In the genomic region with DNA sequence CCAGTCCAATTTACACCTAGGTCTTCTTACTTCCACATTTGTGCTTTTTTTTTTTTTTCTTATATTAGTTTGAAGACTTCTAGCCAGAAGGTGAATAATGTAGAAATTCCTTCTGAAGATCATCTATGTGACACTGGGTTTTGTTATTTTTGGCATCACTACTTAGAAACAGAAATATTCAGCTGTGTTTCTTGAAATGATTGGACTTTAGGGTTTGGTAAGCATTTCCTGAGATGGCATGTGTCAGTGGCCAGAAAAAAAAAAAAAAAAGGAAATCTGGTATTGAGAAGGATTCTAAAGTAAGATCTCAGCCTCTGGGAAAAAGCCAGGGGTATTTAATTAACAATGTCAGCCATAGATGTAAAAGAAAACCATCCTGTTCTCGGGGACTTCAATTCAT, we compare ENCODE assay signal across 1 cellular context.
TF ChIP-seq lines count a peak whose summit lies in the region.

No MANE protein-coding gene starts in this region.

TF ChIP-seq in SK-N-SH, 30 proteins besides CTCF, POLR2A, EP300 and RAD21 (continued from another document):
- TF ChIP-seq, protein P1, sequence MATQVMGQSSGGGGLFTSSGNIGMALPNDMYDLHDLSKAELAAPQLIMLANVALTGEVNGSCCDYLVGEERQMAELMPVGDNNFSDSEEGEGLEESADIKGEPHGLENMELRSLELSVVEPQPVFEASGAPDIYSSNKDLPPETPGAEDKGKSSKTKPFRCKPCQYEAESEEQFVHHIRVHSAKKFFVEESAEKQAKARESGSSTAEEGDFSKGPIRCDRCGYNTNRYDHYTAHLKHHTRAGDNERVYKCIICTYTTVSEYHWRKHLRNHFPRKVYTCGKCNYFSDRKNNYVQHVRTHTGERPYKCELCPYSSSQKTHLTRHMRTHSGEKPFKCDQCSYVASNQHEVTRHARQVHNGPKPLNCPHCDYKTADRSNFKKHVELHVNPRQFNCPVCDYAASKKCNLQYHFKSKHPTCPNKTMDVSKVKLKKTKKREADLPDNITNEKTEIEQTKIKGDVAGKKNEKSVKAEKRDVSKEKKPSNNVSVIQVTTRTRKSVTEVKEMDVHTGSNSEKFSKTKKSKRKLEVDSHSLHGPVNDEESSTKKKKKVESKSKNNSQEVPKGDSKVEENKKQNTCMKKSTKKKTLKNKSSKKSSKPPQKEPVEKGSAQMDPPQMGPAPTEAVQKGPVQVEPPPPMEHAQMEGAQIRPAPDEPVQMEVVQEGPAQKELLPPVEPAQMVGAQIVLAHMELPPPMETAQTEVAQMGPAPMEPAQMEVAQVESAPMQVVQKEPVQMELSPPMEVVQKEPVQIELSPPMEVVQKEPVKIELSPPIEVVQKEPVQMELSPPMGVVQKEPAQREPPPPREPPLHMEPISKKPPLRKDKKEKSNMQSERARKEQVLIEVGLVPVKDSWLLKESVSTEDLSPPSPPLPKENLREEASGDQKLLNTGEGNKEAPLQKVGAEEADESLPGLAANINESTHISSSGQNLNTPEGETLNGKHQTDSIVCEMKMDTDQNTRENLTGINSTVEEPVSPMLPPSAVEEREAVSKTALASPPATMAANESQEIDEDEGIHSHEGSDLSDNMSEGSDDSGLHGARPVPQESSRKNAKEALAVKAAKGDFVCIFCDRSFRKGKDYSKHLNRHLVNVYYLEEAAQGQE (IDR thresholded peaks at IDR 0.05; ENCODE audit: low read depth, low read length) = no peak
- TF ChIP-seq, protein P2, sequence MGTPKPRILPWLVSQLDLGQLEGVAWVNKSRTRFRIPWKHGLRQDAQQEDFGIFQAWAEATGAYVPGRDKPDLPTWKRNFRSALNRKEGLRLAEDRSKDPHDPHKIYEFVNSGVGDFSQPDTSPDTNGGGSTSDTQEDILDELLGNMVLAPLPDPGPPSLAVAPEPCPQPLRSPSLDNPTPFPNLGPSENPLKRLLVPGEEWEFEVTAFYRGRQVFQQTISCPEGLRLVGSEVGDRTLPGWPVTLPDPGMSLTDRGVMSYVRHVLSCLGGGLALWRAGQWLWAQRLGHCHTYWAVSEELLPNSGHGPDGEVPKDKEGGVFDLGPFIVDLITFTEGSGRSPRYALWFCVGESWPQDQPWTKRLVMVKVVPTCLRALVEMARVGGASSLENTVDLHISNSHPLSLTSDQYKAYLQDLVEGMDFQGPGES (IDR thresholded peaks at IDR 0.05; ENCODE audit: low read depth, low read length) = no peak
- TF ChIP-seq, protein P3, sequence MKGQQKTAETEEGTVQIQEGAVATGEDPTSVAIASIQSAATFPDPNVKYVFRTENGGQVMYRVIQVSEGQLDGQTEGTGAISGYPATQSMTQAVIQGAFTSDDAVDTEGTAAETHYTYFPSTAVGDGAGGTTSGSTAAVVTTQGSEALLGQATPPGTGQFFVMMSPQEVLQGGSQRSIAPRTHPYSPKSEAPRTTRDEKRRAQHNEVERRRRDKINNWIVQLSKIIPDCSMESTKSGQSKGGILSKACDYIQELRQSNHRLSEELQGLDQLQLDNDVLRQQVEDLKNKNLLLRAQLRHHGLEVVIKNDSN (IDR thresholded peaks at IDR 0.05; ENCODE audit: borderline replicate concordance, low read depth) = no peak
- TF ChIP-seq FOSL2 (IDR thresholded peaks at IDR 0.05; ENCODE audit: borderline replicate concordance, low read depth) (no peak), FOXJ3 (CRISPR knock-in tag; IDR thresholded peaks at IDR 0.05) (no peak), RFX5 (IDR thresholded peaks at IDR 0.05; ENCODE audit: low read length) (no peak), SMC3 (IDR thresholded peaks at IDR 0.05; ENCODE audit: low read depth, low read length) (no peak), RXRA (IDR thresholded peaks at IDR 0.05; ENCODE audit: borderline replicate concordance, low read depth) (no peak), GATA2 (CRISPR knock-in tag; IDR thresholded peaks at IDR 0.05) (no peak), TEAD4 (IDR thresholded peaks at IDR 0.05; ENCODE audit: borderline replicate concordance, insufficient read depth) (no peak), RCOR1 (IDR thresholded peaks at IDR 0.05; ENCODE audit: low read length) (no peak)
- TF ChIP-seq, protein P4, sequence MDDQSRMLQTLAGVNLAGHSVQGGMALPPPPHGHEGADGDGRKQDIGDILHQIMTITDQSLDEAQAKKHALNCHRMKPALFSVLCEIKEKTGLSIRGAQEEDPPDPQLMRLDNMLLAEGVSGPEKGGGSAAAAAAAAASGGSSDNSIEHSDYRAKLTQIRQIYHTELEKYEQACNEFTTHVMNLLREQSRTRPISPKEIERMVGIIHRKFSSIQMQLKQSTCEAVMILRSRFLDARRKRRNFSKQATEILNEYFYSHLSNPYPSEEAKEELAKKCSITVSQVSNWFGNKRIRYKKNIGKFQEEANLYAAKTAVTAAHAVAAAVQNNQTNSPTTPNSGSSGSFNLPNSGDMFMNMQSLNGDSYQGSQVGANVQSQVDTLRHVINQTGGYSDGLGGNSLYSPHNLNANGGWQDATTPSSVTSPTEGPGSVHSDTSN (IDR thresholded peaks at IDR 0.05) = peak; percentile 28
